ENCODE assay signal across 15 cellular contexts in genomic region chr22:48517039-48518030, GRCh38.
DNase-seq lines count a peak whose midpoint lies in the region; ATAC-seq and TF ChIP-seq lines count a peak whose summit lies in the region.
"Had no signal": no experiment of that assay in that cellular context is flagged by ENCODE, and none has a peak within 500 bp of the region (broad histone marks: within the 10 kb centered on the region; RNA-seq: fewer than 3 reads in every experiment).

No MANE protein-coding gene starts in this region.

- H3K9me3 Mint-ChIP-seq in endothelial cell (ENCODE audit: unreplicated experiment) = no peaks in the 10 kb centered on the region
- H3K9me3 Mint-ChIP-seq in neural crest cell = no peaks in the 10 kb centered on the region
- H3K9me3 Mint-ChIP-seq: activated B cell treated with CpG ODN at 0.5 μM for 24 hours; activated naive CD8-positive, alpha-beta T cell treated with anti-CD3 and anti-CD28 coated beads, Interleukin-2, amount 50 U/mL, for 24 hours had no signal

- intact Hi-C loops in esophagus squamous epithelium (cut with DNase I) = no loop called here

- H3K4me3 ChIP-seq in esophagus squamous epithelium = no peak overlapping the region
- H3K4me3 ChIP-seq: pancreas, SJCRH30, uterus had no signal

- no peaks in the 10 kb centered on the region for H3K9me3 ChIP-seq in esophagus squamous epithelium
- H3K9me3 ChIP-seq: pancreas, SJCRH30, uterus had no signal

- TF ChIP-seq POLR2A in esophagus squamous epithelium (IDR thresholded peaks at IDR 0.05) = no peak

- WGBS in esophagus squamous epithelium, 2 donors = 64 to 69% methylated on average over 7 to 10 of the region's 35 CpGs

- no peak overlapping the region for H3K27ac ChIP-seq in esophagus squamous epithelium
- H3K27ac ChIP-seq: pancreas, SJCRH30, uterus had no signal

- H3K27me3 Mint-ChIP-seq in endothelial cell (ENCODE audit: unreplicated experiment) = peaks cover 4% of the 10 kb centered on the region
- no peaks in the 10 kb centered on the region for H3K27me3 Mint-ChIP-seq in neural crest cell (ENCODE audit: low read depth)
- H3K27me3 Mint-ChIP-seq: activated B cell treated with CpG ODN at 0.5 μM for 24 hours; activated naive CD8-positive, alpha-beta T cell treated with anti-CD3 and anti-CD28 coated beads, Interleukin-2, amount 50 U/mL, for 24 hours had no signal

- H3K4me1 ChIP-seq in esophagus squamous epithelium = no peaks in the 10 kb centered on the region
- H3K4me1 ChIP-seq: pancreas, SJCRH30, uterus had no signal

- no peak overlapping the region for H3K27ac Mint-ChIP-seq in endothelial cell (ENCODE audit: unreplicated experiment)
- H3K27ac Mint-ChIP-seq in neural crest cell (ENCODE audit: unreplicated experiment) = peak overlapping the region; percentile 96
- H3K27ac Mint-ChIP-seq: activated B cell treated with CpG ODN at 0.5 μM for 24 hours; activated naive CD8-positive, alpha-beta T cell treated with anti-CD3 and anti-CD28 coated beads, Interleukin-2, amount 50 U/mL, for 24 hours had no signal

- H3K36me3 Mint-ChIP-seq in endothelial cell (ENCODE audit: low read depth, unreplicated experiment) (no peaks in the 10 kb centered on the region), neural crest cell (ENCODE audit: low read depth) (no peaks in the 10 kb centered on the region)

- H3K4me3 Mint-ChIP-seq in endothelial cell (ENCODE audit: unreplicated experiment) (no peak overlapping the region), neural crest cell (peak overlapping the region; percentile 77)
- H3K4me3 Mint-ChIP-seq: activated B cell treated with CpG ODN at 0.5 μM for 24 hours; activated naive CD8-positive, alpha-beta T cell treated with anti-CD3 and anti-CD28 coated beads, Interleukin-2, amount 50 U/mL, for 24 hours had no signal

- H3K4me1 Mint-ChIP-seq in endothelial cell (ENCODE audit: unreplicated experiment) (no peaks in the 10 kb centered on the region), neural crest cell (peaks cover 41% of the 10 kb centered on the region)
- H3K4me1 Mint-ChIP-seq: activated B cell treated with CpG ODN at 0.5 μM for 24 hours; activated naive CD8-positive, alpha-beta T cell treated with anti-CD3 and anti-CD28 coated beads, Interleukin-2, amount 50 U/mL, for 24 hours had no signal

- H3K27me3 ChIP-seq in esophagus squamous epithelium = peaks cover 0 to 11% (median 0%) of the 10 kb centered on the region in 4 donors
- H3K27me3 ChIP-seq: pancreas, uterus had no signal

- H3K36me3 ChIP-seq in esophagus squamous epithelium = no peaks in the 10 kb centered on the region
- H3K36me3 ChIP-seq: pancreas, SJCRH30, uterus had no signal

- DNase-seq in AG08395 (ENCODE audit: low spot score) = peak; percentile 14
- peak; percentile 8 for DNase-seq in NCI-H69 (lab: John Stamatoyannopoulos, UW)
- DNase-seq in endothelial cell (ENCODE audit: low spot score) = peak; percentile 39
- peak; percentile 68 for DNase-seq in neural crest cell (ENCODE audit: low read depth, low spot score)
- no peak for DNase-seq in NCI-H82 (lab: John Stamatoyannopoulos, UW)
- DNase-seq in esophagus squamous epithelium (lab: John Stamatoyannopoulos, UW) = no peak
- no peak for DNase-seq in NAMALWA (ENCODE audit: low spot score)
- DNase-seq: activated B cell treated with CpG ODN at 0.5 μM for 24 hours; activated naive CD8-positive, alpha-beta T cell treated with anti-CD3 and anti-CD28 coated beads, Interleukin-2, amount 50 U/mL, for 24 hours; DMS53; NCI-H510A treated with DMSO at 0.1 percent for 48 hours; SJCRH30; uterus had no signal

- no peak for TF ChIP-seq CTCF in endothelial cell (IDR thresholded peaks at IDR 0.05; ENCODE audit: unreplicated experiment)
- TF ChIP-seq CTCF in neural crest cell (conservative IDR thresholded peaks at IDR 0.05) = no peak
- TF ChIP-seq CTCF in esophagus squamous epithelium (IDR thresholded peaks at IDR 0.05) = no peak

- no peak for ATAC-seq in GM18873 (IDR thresholded peaks at IDR 0.05; ENCODE audit: low FRiP score, unreplicated experiment)
- ATAC-seq: activated naive CD8-positive, alpha-beta T cell treated with anti-CD3 and anti-CD28 coated beads, Interleukin-2, amount 50 U/mL, for 24 hours had no signal

Comparison
In these comparisons a context has a peak if more than half of its experiments do, and no peak if none do; other contexts are left out.
1. DNase-seq: peak in AG08395 (single experiment), NCI-H69 (single experiment), endothelial cell (single experiment) and neural crest cell (single experiment); none in NCI-H82 (single experiment), esophagus squamous epithelium (single experiment) and NAMALWA (single experiment).